ENCODE assay signal across 11 cellular contexts in the genomic region with DNA sequence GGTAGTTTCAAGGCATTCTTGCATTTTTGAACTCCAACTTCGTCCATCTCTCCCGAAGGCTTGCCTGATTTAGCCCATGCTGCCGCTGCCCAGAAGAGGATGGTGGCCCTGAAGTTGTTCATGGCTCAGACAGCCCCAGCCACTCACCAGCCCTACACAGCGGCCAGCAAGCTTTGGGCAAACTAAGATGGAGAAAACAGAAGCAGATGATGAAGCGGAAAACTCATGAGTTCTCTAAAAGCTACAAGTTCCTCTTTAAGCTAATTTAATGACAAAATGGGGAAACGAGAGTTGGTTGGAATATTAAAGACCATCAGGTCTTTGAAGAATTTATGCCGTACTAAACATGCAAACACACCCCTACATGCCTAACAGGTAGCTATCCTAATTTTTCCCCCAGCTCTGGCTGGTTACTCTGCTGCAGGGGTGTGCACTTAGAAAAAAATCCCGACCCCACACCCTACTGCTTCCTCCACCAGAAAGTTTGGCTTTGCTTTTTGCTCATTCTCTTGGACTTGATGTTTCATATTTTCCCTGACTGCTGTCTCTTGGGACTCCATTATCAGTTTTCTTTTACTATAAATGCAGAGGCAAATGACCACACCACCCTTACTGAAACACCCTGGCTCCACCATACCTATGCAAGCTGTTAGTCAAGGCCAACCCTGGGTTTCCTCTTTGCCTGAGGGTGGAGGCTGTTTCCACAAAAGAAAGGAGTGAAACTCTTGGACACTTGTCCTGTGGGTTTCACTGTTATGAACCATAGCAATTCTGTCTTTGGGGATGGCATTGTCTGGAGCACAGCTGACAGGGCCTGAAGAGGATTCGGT. TPM values are rescaled to one million over a fixed set of nuclear protein-coding genes. Genes with fewer than 3 reads are reported as not detected.
A peak's percentile ranks its signal among the peaks of the same experiment; 100 is the strongest.
DNase-seq lines count a peak whose midpoint lies in the region; ATAC-seq and TF ChIP-seq lines count a peak whose summit lies in the region.
"Had no signal": no experiment of that assay in that cellular context is flagged by ENCODE, and none has a peak within 500 bp of the region (broad histone marks: within the 10 kb centered on the region; RNA-seq: fewer than 3 reads in every experiment).

A gene with protein sequence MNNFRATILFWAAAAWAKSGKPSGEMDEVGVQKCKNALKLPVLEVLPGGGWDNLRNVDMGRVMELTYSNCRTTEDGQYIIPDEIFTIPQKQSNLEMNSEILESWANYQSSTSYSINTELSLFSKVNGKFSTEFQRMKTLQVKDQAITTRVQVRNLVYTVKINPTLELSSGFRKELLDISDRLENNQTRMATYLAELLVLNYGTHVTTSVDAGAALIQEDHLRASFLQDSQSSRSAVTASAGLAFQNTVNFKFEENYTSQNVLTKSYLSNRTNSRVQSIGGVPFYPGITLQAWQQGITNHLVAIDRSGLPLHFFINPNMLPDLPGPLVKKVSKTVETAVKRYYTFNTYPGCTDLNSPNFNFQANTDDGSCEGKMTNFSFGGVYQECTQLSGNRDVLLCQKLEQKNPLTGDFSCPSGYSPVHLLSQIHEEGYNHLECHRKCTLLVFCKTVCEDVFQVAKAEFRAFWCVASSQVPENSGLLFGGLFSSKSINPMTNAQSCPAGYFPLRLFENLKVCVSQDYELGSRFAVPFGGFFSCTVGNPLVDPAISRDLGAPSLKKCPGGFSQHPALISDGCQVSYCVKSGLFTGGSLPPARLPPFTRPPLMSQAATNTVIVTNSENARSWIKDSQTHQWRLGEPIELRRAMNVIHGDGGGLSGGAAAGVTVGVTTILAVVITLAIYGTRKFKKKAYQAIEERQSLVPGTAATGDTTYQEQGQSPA (minus strand): TSS at position 184 of the 830 bp plus-strand sequence. CDS start 62 bp downstream, at position 122.

- H3F3A ChIP-seq in OCI-LY1 (ENCODE audit: insufficient read depth, low read length): no peaks in the 10 kb centered on the region

- H3K4me1 ChIP-seq in right atrium auricular region (no peaks in the 10 kb centered on the region), OCI-LY1 (ENCODE audit: insufficient read depth, low read length, severe bottlenecking) (peaks cover 60% of the 10 kb centered on the region), right lobe of liver (peaks cover 0 to 6% (median 0%) of the 10 kb centered on the region in 4 donors), transverse colon (peaks cover 0 to 12% (median 1%) of the 10 kb centered on the region in 4 donors), testis (peaks cover 6% of the 10 kb centered on the region)

- H2AFZ ChIP-seq in OCI-LY1 (ENCODE audit: low read length): no peak within 1 kb of the TSS

- H3K79me2 ChIP-seq in OCI-LY1 (ENCODE audit: insufficient read depth, low read length): no peaks in the 10 kb centered on the region

- TF ChIP-seq POLR2A in right lobe of liver (IDR thresholded peaks at IDR 0.05) (no peak), transverse colon (IDR thresholded peaks at IDR 0.05) (peak; percentile 46), testis (IDR thresholded peaks at IDR 0.05) (no peak)

- H3K27ac ChIP-seq in right atrium auricular region (no peak within 1 kb of the TSS), OCI-LY1 (ENCODE audit: low read depth, low read length, poor library complexity, severe bottlenecking) (peak within 1 kb of the TSS; percentile 46), right lobe of liver (no peak within 1 kb of the TSS), transverse colon (peak within 1 kb of the TSS in 3 of 4 donors; percentile 5 to 35 (median 14)), testis (no peak within 1 kb of the TSS)
- H3K27ac ChIP-seq: A549 had no signal

- DNase-seq in Right ventricle myocardium inferior (ENCODE audit: missing footprints) (no peak), right atrium auricular region (ENCODE audit: low spot score) (no peak), right lobe of liver (no peak), transverse colon (no peak), testis (no peak), amygdala (lab: John Stamatoyannopoulos, UW) (no peak)
- no peak for DNase-seq in stimulated activated CD4-positive, alpha-beta T cell treated with anti-CD3 and anti-CD28 coated beads, Interleukin-1b, Interleukin-23, amount 100 ng/mL, for 48 hours
- DNase-seq: activated CD4-positive, alpha-beta T cell treated with anti-CD3 and anti-CD28 coated beads for 1 hour had no signal

- H3K9me3 ChIP-seq in right atrium auricular region (no peaks in the 10 kb centered on the region), OCI-LY1 (ENCODE audit: low read length) (no peaks in the 10 kb centered on the region), right lobe of liver (no peaks in the 10 kb centered on the region), transverse colon (no peaks in the 10 kb centered on the region), testis (no peaks in the 10 kb centered on the region)
- H3K9me3 ChIP-seq: A549 had no signal

- H3K9ac ChIP-seq in OCI-LY1 (ENCODE audit: low read length): no peak within 1 kb of the TSS

- no peaks in the 10 kb centered on the region for H3K36me3 ChIP-seq in right atrium auricular region
- no peaks in the 10 kb centered on the region for H3K36me3 ChIP-seq in OCI-LY1 (ENCODE audit: insufficient read depth, low read length)
- no peaks in the 10 kb centered on the region for H3K36me3 ChIP-seq in right lobe of liver
- H3K36me3 ChIP-seq in transverse colon: no peaks in the 10 kb centered on the region
- no peaks in the 10 kb centered on the region for H3K36me3 ChIP-seq in testis (ENCODE audit: low read depth, missing control alignments)

- in situ Hi-C loops in transverse colon (cut with MboI; ENCODE audit: low pct_ligation_motif_present in 1 of 4, low pct_unique_long_range_greater_than_20kb in 1 of 4, low sequenced_read_pairs in 3 of 4): no loop called here

- H3K4me2 ChIP-seq in OCI-LY1 (ENCODE audit: low read length): peak within 1 kb of the TSS; percentile 24
- H3K4me2 ChIP-seq: A549 had no signal

- intact Hi-C loops in Right ventricle myocardium inferior (cut with DNase I) (no loop called here), right lobe of liver (cut with DNase I) (no loop called here), transverse colon (cut with DNase I; ENCODE audit: low total_unique reads) (no loop called here), testis (cut with DNase I; ENCODE audit: low total_unique reads) (no loop called here)

- TF ChIP-seq CTCF in right atrium auricular region (IDR thresholded peaks at IDR 0.05): no peak
- TF ChIP-seq CTCF in OCI-LY1 (IDR thresholded peaks at IDR 0.05; ENCODE audit: low read length): no peak
- TF ChIP-seq CTCF in right lobe of liver (IDR thresholded peaks at IDR 0.05): no peak
- TF ChIP-seq CTCF in transverse colon (IDR thresholded peaks at IDR 0.05): no peak
- TF ChIP-seq CTCF in testis (IDR thresholded peaks at IDR 0.05): no peak

- H3K27me3 ChIP-seq in right atrium auricular region (no peaks in the 10 kb centered on the region), OCI-LY1 (ENCODE audit: insufficient read depth, low read length) (no peaks in the 10 kb centered on the region), right lobe of liver (no peaks in the 10 kb centered on the region), transverse colon (no peaks in the 10 kb centered on the region), testis (no peaks in the 10 kb centered on the region)

- H3K9me2 ChIP-seq in OCI-LY1 (ENCODE audit: low read depth, low read length): no peaks in the 10 kb centered on the region

- H3K4me3 ChIP-seq in right atrium auricular region (peak within 1 kb of the TSS in 1 of 2 donors; percentile 7), OCI-LY1 (ENCODE audit: low read depth, low read length, poor library complexity, severe bottlenecking) (peak within 1 kb of the TSS; percentile 8), right lobe of liver (peak within 1 kb of the TSS; percentile 3 to 31 (median 4)), transverse colon (peak within 1 kb of the TSS in 1 of 4 donors; percentile 3), testis (no peak within 1 kb of the TSS)
- H3K4me3 ChIP-seq: A549 had no signal

- 73% methylated on average over 9 of the region's 9 CpGs for WGBS in right lobe of liver (ENCODE audit: insufficient coverage, low coverage, low lambda C conversion rate, missing lambda C conversion rate)
- 56 to 81% methylated on average over 4 to 9 of the region's 9 CpGs for WGBS in transverse colon (ENCODE audit: low coverage in 1 of 2), 2 donors
- 88 to 89% methylated on average over 9 of the region's 9 CpGs for WGBS in testis, 2 donors

- no peak for TF ChIP-seq EP300 in transverse colon (IDR thresholded peaks at IDR 0.05; ENCODE audit: low read depth)

- ATAC-seq in Right ventricle myocardium inferior (peak; percentile 27), right lobe of liver (peak in 3 of 4 donors; percentile 6 to 49 (median 22))
- ATAC-seq: A549 had no signal

- no peaks in the 10 kb centered on the region for H4K20me1 ChIP-seq in OCI-LY1 (ENCODE audit: insufficient read depth, low read length)

RNA-seq across cellular contexts. Expression of the gene that starts here (rescaled TPM):
- total RNA-seq in Right ventricle myocardium inferior (18.3 TPM), right atrium auricular region (10 to 100 TPM in 1 of 2 donors, 1 to 10 TPM in 1; 5.2 to 10.0 TPM), right lobe of liver (10 to 100 TPM in 2 of 6 experiments, 1 to 10 TPM in 4; 5.6 to 22.6 (median 7.4) TPM), transverse colon (10 to 100 TPM in 1 of 4 donors, 1 to 10 TPM in 3; 4.6 to 16.5 (median 7.5) TPM), testis (1 to 10 TPM in 1 of 2 donors, under 1 TPM in 1; 0.87 to 3.8 TPM)
- polyA plus RNA-seq in testis (ENCODE audit: insufficient read depth, low read depth, low replicate concordance): 12.1 TPM
- total RNA-seq: RPMI7951 had no signal
- polyA plus RNA-seq: A549 had no signal

Comparison
In these comparisons a context has a peak if more than half of its experiments do, and no peak if none do; other contexts are left out.
1. H3K27ac ChIP-seq: peak in OCI-LY1 (single experiment) and transverse colon (3 of 4); none in right atrium auricular region (0 of 2), right lobe of liver (0 of 3) and testis (0 of 2).
2. H3K4me3 ChIP-seq: peak in OCI-LY1 (single experiment) and right lobe of liver (3 of 3); none in testis (0 of 2).